In genomic region chr6:158042245-158042798, GRCh38 we compare ENCODE assay signal across 9 cellular contexts.
A peak's percentile ranks its signal among the peaks of the same experiment; 100 is the strongest.
DNase-seq lines count a peak whose midpoint lies in the region; ATAC-seq and TF ChIP-seq lines count a peak whose summit lies in the region.
"Had no signal": no experiment of that assay in that cellular context is flagged by ENCODE, and none has a peak within 500 bp of the region (broad histone marks: within the 10 kb centered on the region; RNA-seq: fewer than 3 reads in every experiment).

No MANE protein-coding gene starts in this region.

- no TSS peak for BruUV-seq in mammary epithelial cell (replicated peaks; lab: Mats Ljungman, UMichigan)

- peak overlapping the region in 1 of 3 experiments; percentile 2 for H3K4me3 ChIP-seq in mammary epithelial cell (replicated peaks in 1 of 3; ENCODE audit: insufficient read depth in 1 of 3, low read depth in 2 of 3, low read length in 3 of 3)

- no peaks in the 10 kb centered on the region for H3K27me3 ChIP-seq in mammary epithelial cell (ENCODE audit: insufficient read depth, low read length)

- 4% methylated on average over 14 of the region's 16 CpGs for WGBS in mammary epithelial cell (ENCODE audit: low coverage, missing lambda C conversion rate)

- TF ChIP-seq EP300 in Ishikawa (IDR thresholded peaks at IDR 0.05; ENCODE audit: borderline replicate concordance) = no peak

- ATAC-seq in GM19395 (IDR thresholded peaks at IDR 0.05; ENCODE audit: unreplicated experiment) = no peak
- no peak for ATAC-seq in HG03457 (IDR thresholded peaks at IDR 0.05; ENCODE audit: unreplicated experiment)
- ATAC-seq in stimulated activated naive CD8-positive, alpha-beta T cell treated with anti-CD3 and anti-CD28 coated beads, Interleukin-15, amount 100 ng/mL, for 72 hours = no peak

- H3K27ac Mint-ChIP-seq in stimulated activated naive CD8-positive, alpha-beta T cell treated with anti-CD3 and anti-CD28 coated beads, Interleukin-15, amount 100 ng/mL, for 72 hours = no peak overlapping the region

- no peak overlapping the region for H3K9ac ChIP-seq in mammary epithelial cell (ENCODE audit: insufficient read depth, low read length)

- H3K36me3 ChIP-seq in mammary epithelial cell (ENCODE audit: insufficient read depth, low read length) = no peaks in the 10 kb centered on the region

- dilution Hi-C loops in mammary epithelial cell (cut with HindIII; ENCODE audit: low sequenced_read_pairs) = no loop called here

- peak; percentile 82 for DNase-seq in mammary epithelial cell
- peak; percentile 79 for DNase-seq in kidney glomerular epithelial cell (lab: John Stamatoyannopoulos, UW)
- DNase-seq in superior temporal gyrus (ENCODE audit: extremely low spot score) = peak; percentile 64
- DNase-seq in COLO668 (lab: John Stamatoyannopoulos, UW; ENCODE audit: unreplicated experiment) = no peak
- DNase-seq in stimulated activated naive CD8-positive, alpha-beta T cell treated with anti-CD3 and anti-CD28 coated beads, Interleukin-15, amount 100 ng/mL, for 72 hours = no peak
- DNase-seq: activated CD4-positive, CD25-positive, alpha-beta regulatory T cell had no signal

- H3K27me3 Mint-ChIP-seq in stimulated activated naive CD8-positive, alpha-beta T cell treated with anti-CD3 and anti-CD28 coated beads, Interleukin-15, amount 100 ng/mL, for 72 hours = no peaks in the 10 kb centered on the region

- peaks cover 6% of the 10 kb centered on the region for H3K79me2 ChIP-seq in mammary epithelial cell (ENCODE audit: insufficient read depth, low read length)

- peaks cover 54% of the 10 kb centered on the region for H3K4me1 ChIP-seq in mammary epithelial cell (ENCODE audit: insufficient read depth, low read length)

- peak overlapping the region; percentile 41 for H3K27ac ChIP-seq in mammary epithelial cell (ENCODE audit: insufficient read depth, low read depth, low read length)

- TF ChIP-seq RAD21 in Ishikawa (IDR thresholded peaks at IDR 0.05; ENCODE audit: low read depth) = peak; percentile 6; the same call in 1 of the 2 replicates

- intact Hi-C loops in mammary epithelial cell (cut with micrococcal nuclease) = loop anchor here (2.0 kb wide), 2 partner anchors 14 to 26 kb away; no protein-coding TSS in a partner anchor

- no peak overlapping the region for H3K4me3 Mint-ChIP-seq in stimulated activated naive CD8-positive, alpha-beta T cell treated with anti-CD3 and anti-CD28 coated beads, Interleukin-15, amount 100 ng/mL, for 72 hours

- no peak for TF ChIP-seq CTCF in mammary epithelial cell (conservative IDR thresholded peaks at IDR 0.05 in 1 of 2, IDR thresholded peaks at IDR 0.05 in 1 of 2; ENCODE audit: extremely low read depth in 1 of 2, insufficient read depth in 1 of 2, low read depth in 1 of 2, low read length in 2 of 2)

- no peaks in the 10 kb centered on the region for H3K9me3 Mint-ChIP-seq in stimulated activated naive CD8-positive, alpha-beta T cell treated with anti-CD3 and anti-CD28 coated beads, Interleukin-15, amount 100 ng/mL, for 72 hours

- no peaks in the 10 kb centered on the region for H3K9me3 ChIP-seq in mammary epithelial cell (replicated peaks; ENCODE audit: insufficient read depth, low read length)

- CTCF ChIA-PET in mammary epithelial cell (lab: Charles Lee; ENCODE audit: low non-redundant PET) = no interaction called here

- in situ Hi-C loops in mammary epithelial cell (cut with MboI; ENCODE audit: low sequenced_read_pairs in 2 of 2) = no loop called here

- H2AFZ ChIP-seq in mammary epithelial cell (ENCODE audit: low read depth, low read length) = peak overlapping the region; percentile 71

- H4K20me1 ChIP-seq in mammary epithelial cell (ENCODE audit: insufficient read depth, low read length) = no peaks in the 10 kb centered on the region

- H3K4me2 ChIP-seq in mammary epithelial cell (ENCODE audit: insufficient read depth, low read depth, low read length) = peak overlapping the region; percentile 70

- peaks cover 67% of the 10 kb centered on the region for H3K4me1 Mint-ChIP-seq in stimulated activated naive CD8-positive, alpha-beta T cell treated with anti-CD3 and anti-CD28 coated beads, Interleukin-15, amount 100 ng/mL, for 72 hours

TF ChIP-seq in Ishikawa, 13 proteins besides CTCF, POLR2A, EP300 and RAD21:
- TF ChIP-seq NFIC (IDR thresholded peaks at IDR 0.05) (no peak), EGR1 (IDR thresholded peaks at IDR 0.05) (peak; percentile 5; the same call in 1 of the 2 replicates), TCF12 (IDR thresholded peaks at IDR 0.05; ENCODE audit: low read depth) (0 out of 2 replicates have a peak, but pooled peaks have one; percentile 31), CEBPB (IDR thresholded peaks at IDR 0.05) (no peak), TEAD4 (IDR thresholded peaks at IDR 0.05) (0 out of 2 replicates have a peak, but pooled peaks have one; percentile 5)

Comparison
In these comparisons a context has a peak if more than half of its experiments do, and no peak if none do; other contexts are left out.
1. DNase-seq: peak in mammary epithelial cell (single experiment), kidney glomerular epithelial cell (single experiment) and superior temporal gyrus (single experiment); none in COLO668 (single experiment) and stimulated activated naive CD8-positive, alpha-beta T cell treated with anti-CD3 and anti-CD28 coated beads, Interleukin-15, amount 100 ng/mL, for 72 hours (0 of 2).